24 cellular contexts compared by ENCODE assay signal in genomic region chr3:197373096-197373495, GRCh38.
"Had no signal": no experiment of that assay in that cellular context is flagged by ENCODE, and none has a peak within 500 bp of the region (broad histone marks: within the 10 kb centered on the region; RNA-seq: fewer than 3 reads in every experiment).

No MANE protein-coding gene starts in this region.

- H3K4me3 Mint-ChIP-seq: activated naive CD4-positive, alpha-beta T cell treated with anti-CD3 and anti-CD28 coated beads, Interleukin-2, amount 50 U/mL, for 24 hours; activated T-cell treated with anti-CD3 and anti-CD28 coated beads, Interleukin-2, amount 50 U/mL, for 4 hours; dendritic cell treated with granulocyte-macrophage colony-stimulating factor and Interleukin-4, amounts not matched to agents 40 ng/mL and 50 ng/mL, for 4 days; WTC11 had no signal

- H3K4me1 Mint-ChIP-seq: activated naive CD4-positive, alpha-beta T cell treated with anti-CD3 and anti-CD28 coated beads, Interleukin-2, amount 50 U/mL, for 24 hours had no signal

- ATAC-seq: activated T-cell treated with anti-CD3 and anti-CD28 coated beads, Interleukin-2, amount 50 U/mL, for 4 hours; sciatic nerve had no signal

- DNase-seq: activated CD4-positive, alpha-beta T cell treated with anti-CD3 and anti-CD28 coated beads, Interleukin-2, amount 50 U/mL, for 4 hours; activated CD8-positive, alpha-beta memory T cell treated with anti-CD3 and anti-CD28 coated beads for 24 hours; activated CD8-positive, alpha-beta memory T cell treated with anti-CD3 and anti-CD28 coated beads, Interleukin-2, amount 50 U/mL, for 4 hours; activated gamma-delta T cell; activated T-cell treated with anti-CD3 and anti-CD28 coated beads, Interleukin-2, amount 50 U/mL, for 4 hours; anterior cingulate cortex; brain microvascular endothelial cell; caudate nucleus; effector CD4-positive, alpha-beta T cell; glutamatergic neuron; hippocampal formation; mesenchymal stem cell; nucleus accumbens; small intestine; stimulated activated CD4-positive, alpha-beta T cell treated with anti-CD3 and anti-CD28 coated beads, Interleukin-2, amount 100 ng/mL, for 48 hours; stimulated activated naive CD4-positive, alpha-beta T cell treated with Interleukin-2 at 50 U/mL for 16 hours; T-helper 9 cell; upper lobe of right lung had no signal

- H3K36me3 Mint-ChIP-seq: activated naive CD4-positive, alpha-beta T cell treated with anti-CD3 and anti-CD28 coated beads, Interleukin-2, amount 50 U/mL, for 24 hours; WTC11 had no signal

- H3K27ac ChIP-seq: brain microvascular endothelial cell, parathyroid adenoma, thoracic aorta, upper lobe of right lung had no signal

- H3K9me3 ChIP-seq: thoracic aorta, upper lobe of right lung had no signal

- H3K4me3 ChIP-seq: thoracic aorta, upper lobe of right lung had no signal

- H3K4me1 ChIP-seq: parathyroid adenoma had no signal

- H3K27me3 Mint-ChIP-seq: activated naive CD4-positive, alpha-beta T cell treated with anti-CD3 and anti-CD28 coated beads, Interleukin-2, amount 50 U/mL, for 24 hours had no signal

- H3K27ac Mint-ChIP-seq: activated naive CD4-positive, alpha-beta T cell treated with anti-CD3 and anti-CD28 coated beads, Interleukin-2, amount 50 U/mL, for 24 hours; dendritic cell treated with granulocyte-macrophage colony-stimulating factor and Interleukin-4, amounts not matched to agents 40 ng/mL and 50 ng/mL, for 4 days; WTC11 had no signal

- H3K27me3 ChIP-seq: brain microvascular endothelial cell, upper lobe of right lung had no signal

- H3K36me3 ChIP-seq: brain microvascular endothelial cell, thoracic aorta, upper lobe of right lung had no signal

- H3K9me3 Mint-ChIP-seq: activated naive CD4-positive, alpha-beta T cell treated with anti-CD3 and anti-CD28 coated beads, Interleukin-2, amount 50 U/mL, for 24 hours; activated T-cell treated with anti-CD3 and anti-CD28 coated beads, Interleukin-2, amount 50 U/mL, for 4 hours; dendritic cell treated with granulocyte-macrophage colony-stimulating factor and Interleukin-4, amounts not matched to agents 40 ng/mL and 50 ng/mL, for 4 days; WTC11 had no signal
